8 cellular contexts compared by ENCODE assay signal in genomic region chr19:12784394-12784870, GRCh38. TPM values are rescaled to one million over a fixed set of nuclear protein-coding genes. Genes with fewer than 3 reads are reported as not detected.
A peak's percentile ranks its signal among the peaks of the same experiment; 100 is the strongest.
DNase-seq lines count a peak whose midpoint lies in the region; TF ChIP-seq lines count a peak whose summit lies in the region.

No MANE protein-coding gene starts in this region.

- H3K36me3 ChIP-seq in CD4-positive, alpha-beta memory T cell (ENCODE audit: insufficient read depth, low read length) = no peaks in the 10 kb centered on the region
- no peaks in the 10 kb centered on the region for H3K36me3 ChIP-seq in NT2/D1 (ENCODE audit: insufficient read depth, insufficient read length, low read length)
- no peaks in the 10 kb centered on the region for H3K36me3 ChIP-seq in effector memory CD4-positive, alpha-beta T cell (ENCODE audit: control insufficient read depth, insufficient read depth, low read length)
- no peaks in the 10 kb centered on the region for H3K36me3 ChIP-seq in parathyroid adenoma (ENCODE audit: control insufficient read depth, insufficient read depth, low read length)

- TF ChIP-seq CTCF in parathyroid adenoma (IDR thresholded peaks at IDR 0.05) (no peak), type B pancreatic cell (conservative IDR thresholded peaks at IDR 0.05) (no peak)

- H3K27me3 Mint-ChIP-seq in CD4-positive, alpha-beta memory T cell = no peaks in the 10 kb centered on the region
- H3K27me3 Mint-ChIP-seq in type B pancreatic cell = no peaks in the 10 kb centered on the region

- DNase-seq in CD4-positive, alpha-beta memory T cell = peak in 3 of 5 donors; percentile 38 to 74 (median 45)
- DNase-seq in NT2/D1 (ENCODE audit: low read depth, low spot score) (no peak), Kasumi-1 (lab: John Stamatoyannopoulos, UW) (no peak), type B pancreatic cell (ENCODE audit: extremely low spot score, unreplicated experiment) (no peak), putamen (ENCODE audit: low spot score) (no peak), GM19240 (ENCODE audit: insufficient read length, low spot score) (no peak)
- peak in 1 of 3 donors; percentile 27 for DNase-seq in effector memory CD4-positive, alpha-beta T cell

- peaks cover 0 to 1% (median 0%) of the 10 kb centered on the region in 8 donors for H3K9me3 Mint-ChIP-seq in CD4-positive, alpha-beta memory T cell
- no peaks in the 10 kb centered on the region for H3K9me3 Mint-ChIP-seq in type B pancreatic cell

- H3K27me3 ChIP-seq in CD4-positive, alpha-beta memory T cell (ENCODE audit: insufficient read depth, low read length) = no peaks in the 10 kb centered on the region
- H3K27me3 ChIP-seq in NT2/D1 (ENCODE audit: insufficient read depth, insufficient read length) = no peaks in the 10 kb centered on the region
- H3K27me3 ChIP-seq in effector memory CD4-positive, alpha-beta T cell (replicated peaks; ENCODE audit: control insufficient read depth, insufficient read depth, low read length, poor library complexity, severe bottlenecking) = no peaks in the 10 kb centered on the region
- H3K27me3 ChIP-seq in parathyroid adenoma (ENCODE audit: control insufficient read depth, insufficient read depth, low read length) = no peaks in the 10 kb centered on the region

- H3K27ac Mint-ChIP-seq in CD4-positive, alpha-beta memory T cell = no peak overlapping the region
- no peak overlapping the region for H3K27ac Mint-ChIP-seq in type B pancreatic cell

- H3K4me1 Mint-ChIP-seq in CD4-positive, alpha-beta memory T cell = peaks cover 14 to 41% (median 26%) of the 10 kb centered on the region in 4 donors
- H3K4me1 Mint-ChIP-seq in type B pancreatic cell (ENCODE audit: unreplicated experiment) = peaks cover 25% of the 10 kb centered on the region

- H3K27ac ChIP-seq in CD4-positive, alpha-beta memory T cell (ENCODE audit: low read depth, low read length) = peak overlapping the region; percentile 99
- H3K27ac ChIP-seq in effector memory CD4-positive, alpha-beta T cell (ENCODE audit: insufficient read depth, low read length, poor library complexity, severe bottlenecking) = peak overlapping the region; percentile 97
- H3K27ac ChIP-seq in parathyroid adenoma = peak overlapping the region; percentile 100

- H3K79me2 ChIP-seq in parathyroid adenoma = no peaks in the 10 kb centered on the region

- H3K4me1 ChIP-seq in CD4-positive, alpha-beta memory T cell (ENCODE audit: insufficient read depth, low read length) = peaks cover 66% of the 10 kb centered on the region
- H3K4me1 ChIP-seq in NT2/D1 (ENCODE audit: insufficient read depth, insufficient read length) = peaks cover 30% of the 10 kb centered on the region
- H3K4me1 ChIP-seq in effector memory CD4-positive, alpha-beta T cell (ENCODE audit: control insufficient read depth, insufficient read depth, low read length, poor library complexity, severe bottlenecking) = peaks cover 62% of the 10 kb centered on the region
- H3K4me1 ChIP-seq in parathyroid adenoma = peaks cover 71% of the 10 kb centered on the region

- no peak overlapping the region for H3K4me3 ChIP-seq in CD4-positive, alpha-beta memory T cell (ENCODE audit: low read length in 2 of 2)
- H3K4me3 ChIP-seq in NT2/D1 (ENCODE audit: insufficient read length, low read depth) = no peak overlapping the region
- no peak overlapping the region for H3K4me3 ChIP-seq in effector memory CD4-positive, alpha-beta T cell (ENCODE audit: insufficient read depth, low read depth, low read length, poor library complexity, severe bottlenecking)
- peak overlapping the region; percentile 64 for H3K4me3 ChIP-seq in parathyroid adenoma (ENCODE audit: low read depth, low read length)

- CTCF ChIA-PET in CD4-positive, alpha-beta memory T cell (lab: Charles Lee; ENCODE audit: partially characterized antibody) = interaction anchor here (27.8 kb wide), 1 partner anchor 14 kb away, joined by 906 read pairs; the partner anchor contains the start of genes JUNB, PRDX2, RNASEH2A and THSD8

- intact Hi-C loops in CD4-positive, alpha-beta memory T cell (cut with micrococcal nuclease) = no loop called here

- POLR2A ChIA-PET in CD4-positive, alpha-beta memory T cell (lab: Charles Lee; ENCODE audit: partially characterized antibody) = interaction anchor here (16.4 kb wide), 1 partner anchor 10 kb away, joined by 1162 read pairs; the partner anchor contains the start of genes JUNB, PRDX2 and THSD8

- H3K4me2 ChIP-seq in parathyroid adenoma (ENCODE audit: low read length) = peak overlapping the region; percentile 94

- no peaks in the 10 kb centered on the region for H3K9me3 ChIP-seq in CD4-positive, alpha-beta memory T cell (ENCODE audit: control insufficient read depth in 1 of 2, low read length in 2 of 2)
- no peaks in the 10 kb centered on the region for H3K9me3 ChIP-seq in NT2/D1 (ENCODE audit: insufficient read depth, low read length)
- no peaks in the 10 kb centered on the region for H3K9me3 ChIP-seq in effector memory CD4-positive, alpha-beta T cell (ENCODE audit: control insufficient read depth, low read length)
- H3K9me3 ChIP-seq in parathyroid adenoma (ENCODE audit: control insufficient read depth, low read length) = no peaks in the 10 kb centered on the region

- peaks cover 0 to 2% of the 10 kb centered on the region in 2 donors for H3K36me3 Mint-ChIP-seq in CD4-positive, alpha-beta memory T cell
- H3K36me3 Mint-ChIP-seq in type B pancreatic cell = no peaks in the 10 kb centered on the region

- no peak overlapping the region for H3K4me3 Mint-ChIP-seq in CD4-positive, alpha-beta memory T cell
- H3K4me3 Mint-ChIP-seq in type B pancreatic cell = no peak overlapping the region

- H3K9ac ChIP-seq in NT2/D1 (ENCODE audit: insufficient read length, low read depth) (peak overlapping the region; percentile 13), parathyroid adenoma (no peak overlapping the region)

- H2AFZ ChIP-seq in parathyroid adenoma = peak overlapping the region; percentile 54

RNA-seq across cellular contexts. Expression of gene JUNB, which starts 6.9 kb away (rescaled TPM):
- total RNA-seq in CD4-positive, alpha-beta memory T cell = 100 to 1,000 TPM; 103 to 106 TPM
- polyA plus RNA-seq in CD4-positive, alpha-beta memory T cell = 1,000 to 10,000 TPM in 1 of 2 donors, 100 to 1,000 TPM in 1; 771 to 3,132 TPM
- total RNA-seq in type B pancreatic cell (ENCODE audit: low replicate concordance) = 31.3 and 116 TPM in 2 replicates

RNA-seq across cellular contexts. Expression of gene HOOK2, which starts 9.1 kb away (rescaled TPM):
- 10 to 100 TPM; 23.3 to 24.2 TPM for total RNA-seq in CD4-positive, alpha-beta memory T cell
- 1 to 10 TPM; 2.6 to 3.4 TPM for polyA plus RNA-seq in CD4-positive, alpha-beta memory T cell
- 50.1 and 55.0 TPM in 2 replicates for total RNA-seq in type B pancreatic cell (ENCODE audit: low replicate concordance)

RNA-seq across cellular contexts. Expression of gene PRDX2, which starts 17.2 kb away (rescaled TPM):
- 100 to 1,000 TPM; 116 to 120 TPM for total RNA-seq in CD4-positive, alpha-beta memory T cell
- 100 to 1,000 TPM; 266 to 533 TPM for polyA plus RNA-seq in CD4-positive, alpha-beta memory T cell
- 416 and 497 TPM in 2 replicates for total RNA-seq in type B pancreatic cell (ENCODE audit: low replicate concordance)

RNA-seq across cellular contexts. Expression of gene THSD8, which starts 17.4 kb away (rescaled TPM):
- total RNA-seq in CD4-positive, alpha-beta memory T cell = 1 to 10 TPM; 2.2 to 3.2 TPM
- 1 to 10 TPM; 1.5 to 4.4 TPM for polyA plus RNA-seq in CD4-positive, alpha-beta memory T cell
- 10.1 and 19.4 TPM in 2 replicates for total RNA-seq in type B pancreatic cell (ENCODE audit: low replicate concordance)

RNA-seq across cellular contexts. Expression of gene RNASEH2A, which starts 22.0 kb away (rescaled TPM):
- 10 to 100 TPM; 10.5 to 12.6 TPM for total RNA-seq in CD4-positive, alpha-beta memory T cell
- 10 to 100 TPM; 16.9 to 23.5 TPM for polyA plus RNA-seq in CD4-positive, alpha-beta memory T cell
- 13.7 and 37.2 TPM in 2 replicates for total RNA-seq in type B pancreatic cell (ENCODE audit: low replicate concordance)

Comparison
In these comparisons a context has a peak if more than half of its experiments do, and no peak if none do; other contexts are left out.
1. DNase-seq: peak in CD4-positive, alpha-beta memory T cell (3 of 5); none in NT2/D1 (single experiment), Kasumi-1 (0 of 2), type B pancreatic cell (single experiment), putamen (single experiment) and GM19240 (single experiment).
2. Peak in every context shown above with its lines, with median percentiles within 50 percentile points of each other: H3K27ac ChIP-seq.